ENCODE assay signal across 37 cellular contexts in genomic region chr16:50133214-50133613, GRCh38.
"Had no signal": no experiment of that assay in that cellular context is flagged by ENCODE, and none has a peak within 500 bp of the region (broad histone marks: within the 10 kb centered on the region; RNA-seq: fewer than 3 reads in every experiment).

No MANE protein-coding gene starts in this region.

- H3K36me3 Mint-ChIP-seq: activated CD4-positive, alpha-beta memory T cell treated with anti-CD3 and anti-CD28 coated beads for 36 hours; activated naive CD4-positive, alpha-beta T cell treated with anti-CD3 and anti-CD28 coated beads, Interleukin-2, amount 50 U/mL, for 72 hours; activated naive CD8-positive, alpha-beta T cell treated with anti-CD3 and anti-CD28 coated beads for 36 hours had no signal

- H3K36me3 ChIP-seq: adrenal gland, brain microvascular endothelial cell, breast epithelium had no signal

- H3K27ac ChIP-seq: adrenal gland, body of pancreas, brain microvascular endothelial cell, breast epithelium, VCaP had no signal

- DNase-seq: activated B cell treated with CpG ODN at 0.5 μM for 24 hours; activated CD4-positive, alpha-beta memory T cell treated with anti-CD3 and anti-CD28 coated beads for 36 hours; activated CD4-positive, alpha-beta T cell treated with anti-CD3 and anti-CD28 coated beads for 4 hours; activated CD4-positive, alpha-beta T cell treated with anti-CD3 and anti-CD28 coated beads, Interleukin-2, amount 10 ng/mL, durations not matched to agents 24 days and 14 days; activated CD4-positive, alpha-beta T cell treated with anti-CD3 and anti-CD28 coated beads, Interleukin-2, amount 50 U/mL, for 1 hour; activated CD4-positive, alpha-beta T cell treated with anti-CD3 and anti-CD28 coated beads, Interleukin-2, amount 50 U/mL, for 4 hours; activated CD4-positive, CD25-positive, alpha-beta regulatory T cell treated with anti-CD3 and anti-CD28 coated beads, Interleukin-2, amount 50 U/mL, for 72 hours; activated CD8-positive, alpha-beta memory T cell treated with anti-CD3 and anti-CD28 coated beads, Interleukin-2, amount 50 U/mL, for 4 hours; activated CD8-positive, alpha-beta T cell treated with anti-CD3 and anti-CD28 coated beads for 36 hours; activated effector memory CD4-positive, alpha-beta T cell treated with anti-CD3 and anti-CD28 coated beads, Interleukin-2, amount 50 U/mL, for 16 hours; activated gamma-delta T cell treated with Interleukin-2 at 50 U/mL for 16 hours; activated naive CD4-positive, alpha-beta T cell; activated naive CD4-positive, alpha-beta T cell treated with anti-CD3 and anti-CD28 coated beads for 36 hours; activated naive CD4-positive, alpha-beta T cell treated with anti-CD3 and anti-CD28 coated beads, Interleukin-2, amount 50 U/mL, for 16 hours; activated naive CD8-positive, alpha-beta T cell treated with anti-CD3 and anti-CD28 coated beads for 36 hours; activated T-cell treated with anti-CD3 and anti-CD28 coated beads for 4 hours; activated T-cell treated with anti-CD3 and anti-CD28 coated beads, Interleukin-2, amount 50 U/mL, for 1 hour; activated T-cell treated with anti-CD3 and anti-CD28 coated beads, Interleukin-2, amount 50 U/mL, for 4 hours; activated T-cell treated with anti-CD3 and anti-CD28 coated beads, Interleukin-2, amount 50 U/mL, for 72 hours; adrenal gland; amniotic stem cell; aorta; body of pancreas; brain microvascular endothelial cell; central memory CD4-positive, alpha-beta T cell; T-helper 1 cell; T-helper 2 cell; T-helper 9 cell had no signal

- H3K4me1 Mint-ChIP-seq: activated B cell treated with CpG ODN at 0.5 μM for 24 hours; activated CD4-positive, alpha-beta T cell treated with anti-CD3 and anti-CD28 coated beads, Interleukin-2, amount 10 ng/mL, durations not matched to agents 24 days and 14 days; activated naive CD8-positive, alpha-beta T cell treated with anti-CD3 and anti-CD28 coated beads for 36 hours; activated T-helper 17 cell treated with anti-CD3 and anti-CD28 coated beads, Interleukin-2, amount 50 U/mL, for 72 hours had no signal

- H3K4me1 ChIP-seq: adrenal gland, body of pancreas, breast epithelium had no signal

- H3K4me3 Mint-ChIP-seq: activated B cell treated with CpG ODN at 0.5 μM for 24 hours; activated CD4-positive, alpha-beta memory T cell treated with anti-CD3 and anti-CD28 coated beads for 36 hours; activated CD4-positive, alpha-beta T cell treated with anti-CD3 and anti-CD28 coated beads, Interleukin-2, amount 10 ng/mL, durations not matched to agents 24 days and 14 days; activated CD8-positive, alpha-beta T cell treated with anti-CD3 and anti-CD28 coated beads for 36 hours; activated naive CD4-positive, alpha-beta T cell treated with anti-CD3 and anti-CD28 coated beads for 36 hours; activated naive CD8-positive, alpha-beta T cell treated with anti-CD3 and anti-CD28 coated beads for 36 hours; activated T-cell treated with anti-CD3 and anti-CD28 coated beads, Interleukin-2, amount 50 U/mL, for 4 hours; activated T-cell treated with anti-CD3 and anti-CD28 coated beads, Interleukin-2, amount 50 U/mL, for 72 hours; activated T-helper 1 cell treated with anti-CD3 and anti-CD28 coated beads, Interleukin-12 subunit alpha, Interleukin-12 subunit beta, Interleukin-2, Interleukin-4 antibody, amounts not matched to agents 30 ng/mL and 10 ng/mL and 1 ng/mL, durations not matched to agents 14 hours and 24 hours and 36 hours; activated T-helper 17 cell treated with anti-CD3 and anti-CD28 coated beads, Interleukin-2, amount 50 U/mL, for 72 hours; T-helper 1 cell treated with Interleukin-12 subunit alpha and Interleukin-12 subunit beta and Interleukin-4 antibody, amounts not matched to agents 30 μg/mL and 1 μg/mL, for 36 hours; T-helper 2 cell treated with Interferon-gamma antibody and Interleukin-4, amounts not matched to agents 5 μg/mL and 100 μg/mL, for 36 hours had no signal

- H3K27ac Mint-ChIP-seq: activated B cell treated with CpG ODN at 0.5 μM for 24 hours; activated CD4-positive, alpha-beta memory T cell treated with anti-CD3 and anti-CD28 coated beads for 36 hours; activated CD4-positive, alpha-beta T cell treated with anti-CD3 and anti-CD28 coated beads, Interleukin-2, amount 10 ng/mL, durations not matched to agents 24 days and 14 days; activated CD8-positive, alpha-beta T cell treated with anti-CD3 and anti-CD28 coated beads for 36 hours; activated naive CD4-positive, alpha-beta T cell treated with anti-CD3 and anti-CD28 coated beads for 36 hours; activated naive CD4-positive, alpha-beta T cell treated with anti-CD3 and anti-CD28 coated beads, Interleukin-2, amount 50 U/mL, for 72 hours; activated naive CD8-positive, alpha-beta T cell treated with anti-CD3 and anti-CD28 coated beads for 36 hours; activated T-cell treated with anti-CD3 and anti-CD28 coated beads, Interleukin-2, amount 50 U/mL, for 72 hours; activated T-helper 1 cell treated with anti-CD3 and anti-CD28 coated beads, Interleukin-12 subunit alpha, Interleukin-12 subunit beta, Interleukin-2, Interleukin-4 antibody, amounts not matched to agents 30 ng/mL and 10 ng/mL and 1 ng/mL, durations not matched to agents 14 hours and 24 hours and 36 hours; activated T-helper 17 cell treated with anti-CD3 and anti-CD28 coated beads, Interleukin-2, amount 50 U/mL, for 72 hours; T-helper 1 cell treated with Interleukin-12 subunit alpha and Interleukin-12 subunit beta and Interleukin-4 antibody, amounts not matched to agents 30 μg/mL and 1 μg/mL, for 36 hours; T-helper 2 cell treated with Interferon-gamma antibody and Interleukin-4, amounts not matched to agents 5 μg/mL and 100 μg/mL, for 36 hours had no signal

- ATAC-seq: activated CD8-positive, alpha-beta T cell treated with anti-CD3 and anti-CD28 coated beads for 36 hours; activated naive CD4-positive, alpha-beta T cell treated with anti-CD3 and anti-CD28 coated beads, Interleukin-2, amount 50 U/mL, for 72 hours; activated T-cell treated with anti-CD3 and anti-CD28 coated beads, Interleukin-2, amount 50 U/mL, for 4 hours; activated T-cell treated with anti-CD3 and anti-CD28 coated beads, Interleukin-2, amount 50 U/mL, for 72 hours; activated T-helper 17 cell treated with anti-CD3 and anti-CD28 coated beads, Interleukin-2, amount 50 U/mL, for 72 hours; body of pancreas had no signal

- H3K4me3 ChIP-seq: adrenal gland, body of pancreas, breast epithelium had no signal

- H3K9me3 ChIP-seq: adrenal gland, body of pancreas, breast epithelium had no signal

- H3K27me3 Mint-ChIP-seq: activated B cell treated with CpG ODN at 0.5 μM for 24 hours; activated CD8-positive, alpha-beta T cell treated with anti-CD3 and anti-CD28 coated beads for 36 hours; activated naive CD8-positive, alpha-beta T cell treated with anti-CD3 and anti-CD28 coated beads for 36 hours had no signal

- H3K9me3 Mint-ChIP-seq: activated B cell treated with CpG ODN at 0.5 μM for 24 hours; activated CD4-positive, alpha-beta memory T cell treated with anti-CD3 and anti-CD28 coated beads for 36 hours; activated CD4-positive, alpha-beta T cell treated with anti-CD3 and anti-CD28 coated beads, Interleukin-2, amount 10 ng/mL, durations not matched to agents 24 days and 14 days; activated CD8-positive, alpha-beta T cell treated with anti-CD3 and anti-CD28 coated beads for 36 hours; activated naive CD4-positive, alpha-beta T cell treated with anti-CD3 and anti-CD28 coated beads for 36 hours; activated naive CD4-positive, alpha-beta T cell treated with anti-CD3 and anti-CD28 coated beads, Interleukin-2, amount 50 U/mL, for 72 hours; activated naive CD8-positive, alpha-beta T cell treated with anti-CD3 and anti-CD28 coated beads for 36 hours; activated T-cell treated with anti-CD3 and anti-CD28 coated beads, Interleukin-2, amount 50 U/mL, for 4 hours; activated T-cell treated with anti-CD3 and anti-CD28 coated beads, Interleukin-2, amount 50 U/mL, for 72 hours; activated T-helper 1 cell treated with anti-CD3 and anti-CD28 coated beads, Interleukin-12 subunit alpha, Interleukin-12 subunit beta, Interleukin-2, Interleukin-4 antibody, amounts not matched to agents 30 ng/mL and 10 ng/mL and 1 ng/mL, durations not matched to agents 14 hours and 24 hours and 36 hours; activated T-helper 17 cell treated with anti-CD3 and anti-CD28 coated beads, Interleukin-2, amount 50 U/mL, for 72 hours; T-helper 1 cell treated with Interleukin-12 subunit alpha and Interleukin-12 subunit beta and Interleukin-4 antibody, amounts not matched to agents 30 μg/mL and 1 μg/mL, for 36 hours; T-helper 2 cell treated with Interferon-gamma antibody and Interleukin-4, amounts not matched to agents 5 μg/mL and 100 μg/mL, for 36 hours had no signal

- H3K27me3 ChIP-seq: adrenal gland, body of pancreas, brain microvascular endothelial cell, breast epithelium had no signal

- FAIRE-seq: astrocyte, TTC549 had no signal
